In the genomic region with DNA sequence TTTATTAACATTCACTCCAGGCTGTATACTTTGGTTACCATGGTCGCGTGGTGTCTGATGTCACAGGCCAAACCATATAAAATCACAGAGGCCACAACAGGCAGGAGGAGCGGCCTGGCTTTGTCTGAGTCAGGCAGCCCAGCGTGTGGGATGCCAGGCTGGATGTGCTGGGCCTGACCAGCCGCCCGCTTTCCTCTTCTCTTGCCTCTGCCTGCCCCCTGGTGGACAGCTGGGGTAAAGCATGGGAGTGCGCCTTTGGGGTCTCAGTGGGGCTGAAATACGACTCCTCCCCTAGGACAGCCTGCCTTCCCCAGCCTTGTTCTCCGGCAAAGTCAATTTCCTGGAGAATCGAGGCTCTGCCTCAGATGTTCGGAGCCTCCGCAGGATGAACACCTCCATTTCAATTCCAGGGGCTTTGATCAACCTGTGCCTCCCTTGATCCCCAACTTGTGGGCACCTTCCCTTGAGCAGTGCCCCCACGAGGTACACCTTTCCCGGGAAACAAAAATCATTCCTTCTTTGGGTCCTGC, we compare ENCODE assay signal across 8 cellular contexts.
DNase-seq lines count a peak whose midpoint lies in the region; ATAC-seq and TF ChIP-seq lines count a peak whose summit lies in the region.

No MANE protein-coding gene starts in this region.

- H3K27ac Mint-ChIP-seq in nephron: peak overlapping the region; percentile 58 to 85 (median 77)

- H3K9me3 ChIP-seq in HUES64 (ENCODE audit: insufficient read depth, low read depth, low read length) (no peaks in the 10 kb centered on the region), stomach (no peaks in the 10 kb centered on the region)

- H3K9me3 Mint-ChIP-seq in nephron: no peaks in the 10 kb centered on the region

- H3K4me3 ChIP-seq in HUES64 (ENCODE audit: low read length) (peak overlapping the region; percentile 1; the same call in 1 of the 2 replicates), stomach (no peak overlapping the region)

- TF ChIP-seq POLR2A in stomach (IDR thresholded peaks at IDR 0.05): no peak

- TF ChIP-seq CTCF in nephron (IDR thresholded peaks at IDR 0.05; ENCODE audit: unreplicated experiment in 3 of 3) (peak; percentile 95 to 98 (median 97)), stomach (IDR thresholded peaks at IDR 0.05) (peak in 6 of 7 experiments; percentile 58 to 100 (median 93))

- intact Hi-C loops in stomach (cut with DNase I; ENCODE audit: low total_unique reads): loop anchor here (10.0 kb wide), 2 partner anchors 53 to 407 kb away; a partner anchor contains a TSS

- H3K36me3 Mint-ChIP-seq in nephron (ENCODE audit: low read depth): no peaks in the 10 kb centered on the region

- H3K27me3 ChIP-seq in HUES64 (ENCODE audit: insufficient read depth, low read length) (peaks cover 5% of the 10 kb centered on the region), stomach (no peaks in the 10 kb centered on the region)

- ATAC-seq in GM21447 (IDR thresholded peaks at IDR 0.05; ENCODE audit: unreplicated experiment): peak; percentile 90

- WGBS in HUES64: 11% methylated on average over 14 of the region's 14 CpGs
- 5 to 7% (median 6%) methylated on average over 10 to 14 of the region's 14 CpGs for WGBS in stomach, 5 donors

- H3K36me3 ChIP-seq in HUES64 (ENCODE audit: insufficient read depth, low read length): no peaks in the 10 kb centered on the region
- H3K36me3 ChIP-seq in stomach: no peaks in the 10 kb centered on the region

- peak overlapping the region; percentile 4 to 45 (median 37) for H3K4me3 Mint-ChIP-seq in nephron

- H3K4me1 Mint-ChIP-seq in nephron: peaks cover 80% of the 10 kb centered on the region

- TF ChIP-seq EP300 in stomach (IDR thresholded peaks at IDR 0.05): no peak

- no peak overlapping the region for H3K27ac ChIP-seq in HUES64 (ENCODE audit: low read depth, low read length)
- H3K27ac ChIP-seq in stomach: peak overlapping the region in 1 of 5 donors; percentile 55

- peaks cover 6% of the 10 kb centered on the region for H3K4me1 ChIP-seq in HUES64 (ENCODE audit: insufficient read depth, low read length)
- H3K4me1 ChIP-seq in stomach: peaks cover 3 to 37% (median 10%) of the 10 kb centered on the region in 4 donors

- H3K27me3 Mint-ChIP-seq in nephron (ENCODE audit: low read depth): no peaks in the 10 kb centered on the region

- DNase-seq in CD1c-positive myeloid dendritic cell (ENCODE audit: extremely low spot score): peak; percentile 90
- peak; percentile 77 for DNase-seq in activated CD8-positive, alpha-beta memory T cell treated with anti-CD3 and anti-CD28 coated beads, Interleukin-2, amount 50 U/mL, for 1 hour (ENCODE audit: extremely low read depth)
- peak; percentile 92 for DNase-seq in fibroblast of gingiva (ENCODE audit: low read depth)
- DNase-seq in stomach: peak; percentile 89
- DNase-seq in C1 segment of cervical spinal cord (lab: John Stamatoyannopoulos, UW): no peak

- no peak overlapping the region for H3K9ac ChIP-seq in HUES64 (ENCODE audit: low read depth, low read length)

Comparison
In these comparisons a context has a peak if more than half of its experiments do, and no peak if none do; other contexts are left out.
1. DNase-seq: peak in CD1c-positive myeloid dendritic cell (single experiment), activated CD8-positive, alpha-beta memory T cell treated with anti-CD3 and anti-CD28 coated beads, Interleukin-2, amount 50 U/mL, for 1 hour (single experiment), fibroblast of gingiva (single experiment) and stomach (single experiment); none in C1 segment of cervical spinal cord (0 of 14).